In genomic region chr20:10893331-10893730, GRCh38 we compare ENCODE assay signal across 22 cellular contexts.
"Had no signal": no experiment of that assay in that cellular context is flagged by ENCODE, and none has a peak within 500 bp of the region (broad histone marks: within the 10 kb centered on the region; RNA-seq: fewer than 3 reads in every experiment).

No MANE protein-coding gene starts in this region.

- H3K27me3 Mint-ChIP-seq: naive thymus-derived CD4-positive, alpha-beta T cell; natural killer cell treated with Interleukin-12 subunit alpha and Interleukin-12 subunit beta and Interleukin-15 and Interleukin-18, amount 100 ng/mL, for 72 hours; stimulated activated memory B cell treated with anti-CD40 and anti-IgM and Interleukin-4, amounts not matched to agents 10 μg/mL and 1 μg/mL and 100 μg/mL, for 72 hours; stimulated activated naive CD8-positive, alpha-beta T cell treated with anti-CD3 and anti-CD28 coated beads, Interleukin-15, amount 100 ng/mL, for 72 hours had no signal

- H3K27ac Mint-ChIP-seq: naive thymus-derived CD4-positive, alpha-beta T cell; natural killer cell treated with Interleukin-12 subunit alpha and Interleukin-12 subunit beta and Interleukin-15 and Interleukin-18, amount 100 ng/mL, for 72 hours; stimulated activated memory B cell treated with anti-CD40 and anti-IgM and Interleukin-4, amounts not matched to agents 10 μg/mL and 1 μg/mL and 100 μg/mL, for 72 hours; stimulated activated naive CD8-positive, alpha-beta T cell treated with anti-CD3 and anti-CD28 coated beads, Interleukin-15, amount 100 ng/mL, for 72 hours had no signal

- ATAC-seq: left colon; mucosa of descending colon; naive thymus-derived CD4-positive, alpha-beta T cell; natural killer cell treated with Interleukin-12 subunit alpha and Interleukin-12 subunit beta and Interleukin-15 and Interleukin-18, amount 100 ng/mL, for 72 hours; psoas muscle; right lobe of liver; stimulated activated memory B cell treated with anti-CD40 and anti-IgM and Interleukin-4, amounts not matched to agents 10 μg/mL and 1 μg/mL and 100 μg/mL, for 72 hours; stimulated activated naive CD8-positive, alpha-beta T cell treated with anti-CD3 and anti-CD28 coated beads, Interleukin-15, amount 100 ng/mL, for 72 hours had no signal

- H3K4me3 Mint-ChIP-seq: naive thymus-derived CD4-positive, alpha-beta T cell; natural killer cell treated with Interleukin-12 subunit alpha and Interleukin-12 subunit beta and Interleukin-15 and Interleukin-18, amount 100 ng/mL, for 72 hours; neural crest cell; stimulated activated memory B cell treated with anti-CD40 and anti-IgM and Interleukin-4, amounts not matched to agents 10 μg/mL and 1 μg/mL and 100 μg/mL, for 72 hours; stimulated activated naive CD8-positive, alpha-beta T cell treated with anti-CD3 and anti-CD28 coated beads, Interleukin-15, amount 100 ng/mL, for 72 hours had no signal

- H3K4me1 Mint-ChIP-seq: naive thymus-derived CD4-positive, alpha-beta T cell; neural crest cell; stimulated activated memory B cell treated with anti-CD40 and anti-IgM and Interleukin-4, amounts not matched to agents 10 μg/mL and 1 μg/mL and 100 μg/mL, for 72 hours; stimulated activated naive CD8-positive, alpha-beta T cell treated with anti-CD3 and anti-CD28 coated beads, Interleukin-15, amount 100 ng/mL, for 72 hours had no signal

- FAIRE-seq: keratinocyte had no signal

- DNase-seq: hippocampal formation; kidney glomerular epithelial cell; left colon; left ventricle myocardium inferior; midbrain; mucosa of descending colon; naive thymus-derived CD4-positive, alpha-beta T cell; nucleus accumbens; psoas muscle; right lobe of liver; stimulated activated CD4-positive, alpha-beta T cell treated with anti-CD3 and anti-CD28 coated beads, Interleukin-1b, Interleukin-23, amount 100 ng/mL, for 48 hours; stimulated activated CD4-positive, alpha-beta T cell treated with anti-CD3 and anti-CD28 coated beads, Interleukin-2, amount 100 ng/mL, for 48 hours; stimulated activated CD4-positive, alpha-beta T cell treated with anti-CD3 and anti-CD28 coated beads, Interleukin-4, amount 100 ng/mL, for 4 hours; stimulated activated CD8-positive, alpha-beta memory T cell treated with anti-CD3 and anti-CD28 coated beads, Interleukin-4, amount 100 ng/mL, for 48 hours; stimulated activated naive CD4-positive, alpha-beta T cell treated with Interleukin-2 at 50 U/mL for 16 hours; stimulated activated naive CD8-positive, alpha-beta T cell treated with anti-CD3 and anti-CD28 coated beads, Interleukin-15, amount 100 ng/mL, for 72 hours; substantia nigra; upper lobe of left lung had no signal

- H3K36me3 Mint-ChIP-seq: naive thymus-derived CD4-positive, alpha-beta T cell; natural killer cell treated with Interleukin-12 subunit alpha and Interleukin-12 subunit beta and Interleukin-15 and Interleukin-18, amount 100 ng/mL, for 72 hours; stimulated activated memory B cell treated with anti-CD40 and anti-IgM and Interleukin-4, amounts not matched to agents 10 μg/mL and 1 μg/mL and 100 μg/mL, for 72 hours had no signal

- H3K9me3 Mint-ChIP-seq: stimulated activated memory B cell treated with anti-CD40 and anti-IgM and Interleukin-4, amounts not matched to agents 10 μg/mL and 1 μg/mL and 100 μg/mL, for 72 hours had no signal
